Comparison of ENCODE assay signal across 10 cellular contexts in the genomic region with DNA sequence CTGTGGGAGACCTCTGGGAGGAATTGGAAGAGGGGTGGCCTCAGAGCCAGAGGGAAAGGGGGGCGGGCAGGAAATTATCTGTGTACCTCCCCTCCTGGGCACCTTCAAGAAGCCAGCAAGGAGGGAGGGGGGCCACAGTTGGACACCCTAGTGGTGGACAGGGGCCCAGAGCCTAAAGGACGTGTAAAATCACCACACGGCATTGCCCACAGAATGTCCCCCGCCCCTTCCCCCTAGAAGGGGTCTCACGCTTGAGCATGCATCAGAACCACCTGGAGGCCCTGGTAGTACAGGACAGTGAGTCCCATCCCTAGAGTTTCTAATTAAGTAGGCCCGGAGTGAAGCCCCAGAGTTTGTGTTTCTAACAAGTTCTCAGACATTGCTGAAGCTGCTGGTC. TPM values are rescaled to one million over a fixed set of nuclear protein-coding genes. Genes with fewer than 3 reads are reported as not detected.
DNase-seq lines count a peak whose midpoint lies in the region; FAIRE-seq and TF ChIP-seq lines count a peak whose summit lies in the region.
"Had no signal": no experiment of that assay in that cellular context is flagged by ENCODE, and none has a peak within 500 bp of the region (broad histone marks: within the 10 kb centered on the region; RNA-seq: fewer than 3 reads in every experiment).

No MANE protein-coding gene starts in this region.

- H2AFZ ChIP-seq in endothelial cell of umbilical vein (ENCODE audit: low read depth, low read length) (peak overlapping the region; percentile 29), neural progenitor cell (replicated peaks) (no peak overlapping the region)

- TF ChIP-seq CTCF in Peyer's patch (IDR thresholded peaks at IDR 0.05) (no peak), endothelial cell of umbilical vein (IDR thresholded peaks at IDR 0.05; ENCODE audit: extremely low read depth in 1 of 2, insufficient read depth in 1 of 2, low read depth in 1 of 2, low read length in 2 of 2) (no peak), neural progenitor cell (IDR thresholded peaks at IDR 0.05) (no peak), tibial artery (IDR thresholded peaks at IDR 0.05) (no peak)

- DNase-seq in Peyer's patch (no peak), endothelial cell of umbilical vein (ENCODE audit: low read depth, low spot score) (no peak), neural progenitor cell (ENCODE audit: low spot score) (no peak), tibial artery (no peak), COLO829 (ENCODE audit: low spot score) (no peak), NCI-H69 (lab: John Stamatoyannopoulos, UW) (no peak), amygdala (lab: John Stamatoyannopoulos, UW) (no peak)

- H3F3A ChIP-seq in neural progenitor cell (ENCODE audit: low read depth): peaks cover 5% of the 10 kb centered on the region

- peak overlapping the region; percentile 31 for H3K4me3 Mint-ChIP-seq in neural progenitor cell
- H3K4me3 Mint-ChIP-seq: activated CD8-positive, alpha-beta memory T cell treated with anti-CD3 and anti-CD28 coated beads, Interleukin-2, amount 10 ng/mL, durations not matched to agents 7 days and 5 days had no signal

- peaks cover 0 to 5% (median 0%) of the 10 kb centered on the region in 3 donors for H3K36me3 ChIP-seq in Peyer's patch
- no peaks in the 10 kb centered on the region for H3K36me3 ChIP-seq in endothelial cell of umbilical vein (ENCODE audit: control insufficient read depth in 2 of 2, extremely low read depth in 1 of 2, insufficient read depth in 2 of 2, low read length in 2 of 2)
- no peaks in the 10 kb centered on the region for H3K36me3 ChIP-seq in neural progenitor cell
- no peaks in the 10 kb centered on the region for H3K36me3 ChIP-seq in tibial artery

- intact Hi-C loops in endothelial cell of umbilical vein (cut with micrococcal nuclease) (loop anchor here (1.0 to 10.0 kb wide), 4 partner anchors 25 to 438 kb away; partner anchors contain the start of genes ASB8 and TMEM106C), tibial artery (cut with DNase I; ENCODE audit: low total_unique reads) (loop anchor here (5.0 kb wide), 3 partner anchors 35 to 120 kb away; partner anchors contain the start of gene SLC48A1)

- H3K4me1 Mint-ChIP-seq in neural progenitor cell: peaks cover 18% of the 10 kb centered on the region

- no peaks in the 10 kb centered on the region for H3K9me3 ChIP-seq in Peyer's patch
- no peaks in the 10 kb centered on the region for H3K9me3 ChIP-seq in endothelial cell of umbilical vein (replicated peaks; ENCODE audit: control insufficient read depth, insufficient read depth, low read length)
- no peaks in the 10 kb centered on the region for H3K9me3 ChIP-seq in neural progenitor cell (ENCODE audit: low read depth)
- H3K9me3 ChIP-seq in tibial artery: no peaks in the 10 kb centered on the region

- H3K27me3 Mint-ChIP-seq in neural progenitor cell (ENCODE audit: insufficient read depth, low read depth): no peaks in the 10 kb centered on the region
- H3K27me3 Mint-ChIP-seq: activated CD8-positive, alpha-beta memory T cell treated with anti-CD3 and anti-CD28 coated beads, Interleukin-2, amount 10 ng/mL, durations not matched to agents 7 days and 5 days had no signal

- H3K9ac ChIP-seq in endothelial cell of umbilical vein (replicated peaks; ENCODE audit: extremely low read depth, insufficient read depth, low read length): no peak overlapping the region
- no peak overlapping the region for H3K9ac ChIP-seq in neural progenitor cell

- H3K27ac ChIP-seq in Peyer's patch (peak overlapping the region; percentile 9 to 86 (median 50)), endothelial cell of umbilical vein (ENCODE audit: insufficient read depth, low read depth, low read length) (no peak overlapping the region), neural progenitor cell (no peak overlapping the region), tibial artery (peak overlapping the region; percentile 79 to 93)

- H3K9me1 ChIP-seq in endothelial cell of umbilical vein (replicated peaks; ENCODE audit: control insufficient read depth, extremely low read depth, insufficient read depth, low read length): no peaks in the 10 kb centered on the region

- H4K20me1 ChIP-seq in endothelial cell of umbilical vein (replicated peaks; ENCODE audit: control insufficient read depth, extremely low read depth, insufficient read depth, low read length) (no peaks in the 10 kb centered on the region), neural progenitor cell (ENCODE audit: low read depth) (no peaks in the 10 kb centered on the region)

- no peak overlapping the region for H3K27ac Mint-ChIP-seq in neural progenitor cell

- TF ChIP-seq POLR2A in Peyer's patch (IDR thresholded peaks at IDR 0.05): no peak
- TF ChIP-seq POLR2A in endothelial cell of umbilical vein (IDR thresholded peaks at IDR 0.05; ENCODE audit: low read depth, low read length): no peak

- BruUV-seq in endothelial cell of umbilical vein (replicated peaks; lab: Mats Ljungman, UMichigan): no TSS peak

- H3K27me3 ChIP-seq in Peyer's patch (no peaks in the 10 kb centered on the region), endothelial cell of umbilical vein (ENCODE audit: control insufficient read depth in 2 of 2, insufficient read depth in 2 of 2, low read length in 2 of 2) (no peaks in the 10 kb centered on the region), neural progenitor cell (peaks cover 6% of the 10 kb centered on the region), tibial artery (no peaks in the 10 kb centered on the region)

- dilution Hi-C loops in endothelial cell of umbilical vein (cut with MboI; ENCODE audit: extremely low pct_ligation_motif_present, low sequenced_read_pairs): no loop called here

- no peak overlapping the region for H3K4me2 ChIP-seq in endothelial cell of umbilical vein (ENCODE audit: insufficient read depth, low read length)
- H3K4me2 ChIP-seq in neural progenitor cell: no peak overlapping the region

- H3K4me1 ChIP-seq in Peyer's patch: peaks cover 0 to 28% (median 2%) of the 10 kb centered on the region in 4 donors
- H3K4me1 ChIP-seq in endothelial cell of umbilical vein (ENCODE audit: control insufficient read depth, extremely low read depth, insufficient read depth, low read length): peaks cover 7% of the 10 kb centered on the region
- peaks cover 4% of the 10 kb centered on the region for H3K4me1 ChIP-seq in neural progenitor cell
- H3K4me1 ChIP-seq in tibial artery: peaks cover 5 to 39% (median 33%) of the 10 kb centered on the region in 4 donors

- H3K4me3 ChIP-seq in Peyer's patch: no peak overlapping the region
- no peak overlapping the region for H3K4me3 ChIP-seq in endothelial cell of umbilical vein (replicated peaks in 1 of 3; ENCODE audit: insufficient read depth in 1 of 3, low read depth in 1 of 3, low read length in 3 of 3)
- no peak overlapping the region for H3K4me3 ChIP-seq in neural progenitor cell
- no peak overlapping the region for H3K4me3 ChIP-seq in tibial artery

- POLR2A ChIA-PET in endothelial cell of umbilical vein (lab: Charles Lee): no interaction called here

- CTCF ChIA-PET in endothelial cell of umbilical vein (lab: Charles Lee): interaction anchor here (0.6 to 11.5 kb wide), 13 partner anchors 10 to 232 kb away, joined by 3 to 172 read pairs (median 6); partner anchors contain the start of genes RAPGEF3 and SLC48A1

- H3K79me2 ChIP-seq in endothelial cell of umbilical vein (ENCODE audit: control insufficient read depth, insufficient read depth, low read length) (no peaks in the 10 kb centered on the region), neural progenitor cell (ENCODE audit: low read depth) (no peaks in the 10 kb centered on the region)

- H3K9me3 Mint-ChIP-seq in neural progenitor cell: no peaks in the 10 kb centered on the region
- H3K9me3 Mint-ChIP-seq: activated naive CD4-positive, alpha-beta T cell treated with anti-CD3 and anti-CD28 coated beads, Interleukin-2, amount 50 U/mL, for 72 hours had no signal

- no peak for FAIRE-seq in endothelial cell of umbilical vein (lab: Jason Lieb, UNC)
- FAIRE-seq: frontal cortex had no signal

- no peaks in the 10 kb centered on the region for H3K36me3 Mint-ChIP-seq in neural progenitor cell

RNA-seq across cellular contexts. Expression of gene ENDOU, which starts 8.2 kb away (rescaled TPM):
- total RNA-seq in Peyer's patch: not detected
- total RNA-seq in endothelial cell of umbilical vein: not detected in 2 replicates
- polyA plus RNA-seq in endothelial cell of umbilical vein: not detected in 2 replicates
- 0.04 TPM in 1 of 2 replicates, not detected in the other for polyA plus RNA-seq in endothelial cell of umbilical vein (2011; cell fraction: cytosol; rRNA removed)
- 0.32 and 0.48 TPM in 2 replicates for polyA plus RNA-seq in endothelial cell of umbilical vein (2011; cell fraction: nucleus; rRNA removed)
- polyA plus RNA-seq in endothelial cell of umbilical vein (2012): 0.07 TPM in 1 of 2 replicates, not detected in the other
- polyA minus RNA-seq in endothelial cell of umbilical vein: not detected in 2 replicates
- polyA minus RNA-seq in endothelial cell of umbilical vein (2011; cell fraction: cytosol; rRNA and poly(A)+ RNA removed): not detected
- polyA minus RNA-seq in endothelial cell of umbilical vein (2011; cell fraction: nucleus; rRNA and poly(A)+ RNA removed): not detected in 2 replicates
- not detected in 2 replicates for total RNA-seq in neural progenitor cell (ENCODE audit: low replicate concordance)
- total RNA-seq: activated CD8-positive, alpha-beta memory T cell treated with anti-CD3 and anti-CD28 coated beads, Interleukin-2, amount 10 ng/mL, durations not matched to agents 7 days and 5 days; activated naive CD4-positive, alpha-beta T cell treated with anti-CD3 and anti-CD28 coated beads, Interleukin-2, amount 50 U/mL, for 72 hours; frontal cortex had no signal

RNA-seq across cellular contexts. Expression of gene RPAP3, which starts 11.2 kb away (rescaled TPM):
- total RNA-seq in Peyer's patch (10 to 100 TPM in 3 of 4 donors, 1 to 10 TPM in 1; 5.4 to 33.8 (median 13.3) TPM), endothelial cell of umbilical vein (29.8 and 32.5 TPM in 2 replicates), neural progenitor cell (ENCODE audit: low replicate concordance) (42.7 and 61.9 TPM in 2 replicates)
- polyA plus RNA-seq in endothelial cell of umbilical vein: 2.0 and 3.9 TPM in 2 replicates
- polyA plus RNA-seq in endothelial cell of umbilical vein (2011; cell fraction: cytosol; rRNA removed): 10.4 and 11.0 TPM in 2 replicates
- 9.6 and 14.9 TPM in 2 replicates for polyA plus RNA-seq in endothelial cell of umbilical vein (2011; cell fraction: nucleus; rRNA removed)
- 21.7 and 31.8 TPM in 2 replicates for polyA plus RNA-seq in endothelial cell of umbilical vein (2012)
- polyA minus RNA-seq in endothelial cell of umbilical vein: 2.0 and 4.5 TPM in 2 replicates
- polyA minus RNA-seq in endothelial cell of umbilical vein (2011; cell fraction: cytosol; rRNA and poly(A)+ RNA removed): 12.3 TPM
- 10.7 and 12.8 TPM in 2 replicates for polyA minus RNA-seq in endothelial cell of umbilical vein (2011; cell fraction: nucleus; rRNA and poly(A)+ RNA removed)

RNA-seq across cellular contexts. Expression of gene RAPGEF3, which starts 41.6 kb away (rescaled TPM):
- total RNA-seq in Peyer's patch (10 to 100 TPM in 3 of 4 donors, 1 to 10 TPM in 1; 4.9 to 33.0 (median 16.9) TPM), endothelial cell of umbilical vein (53.6 and 55.1 TPM in 2 replicates), neural progenitor cell (ENCODE audit: low replicate concordance) (0.58 and 1.2 TPM in 2 replicates)
- polyA plus RNA-seq in endothelial cell of umbilical vein: 30.8 and 34.5 TPM in 2 replicates
- 14.4 and 18.3 TPM in 2 replicates for polyA plus RNA-seq in endothelial cell of umbilical vein (2011; cell fraction: cytosol; rRNA removed)
- polyA plus RNA-seq in endothelial cell of umbilical vein (2011; cell fraction: nucleus; rRNA removed): 171 and 207 TPM in 2 replicates
- polyA plus RNA-seq in endothelial cell of umbilical vein (2012): 29.7 and 38.7 TPM in 2 replicates
- polyA minus RNA-seq in endothelial cell of umbilical vein: 34.0 and 42.1 TPM in 2 replicates
- polyA minus RNA-seq in endothelial cell of umbilical vein (2011; cell fraction: cytosol; rRNA and poly(A)+ RNA removed): 3.3 TPM
- polyA minus RNA-seq in endothelial cell of umbilical vein (2011; cell fraction: nucleus; rRNA and poly(A)+ RNA removed): 57.3 and 65.6 TPM in 2 replicates

RNA-seq across cellular contexts. Expression of gene SLC48A1, which starts 56.0 kb away (rescaled TPM):
- 10 to 100 TPM; 14.9 to 21.5 (median 15.9) TPM for total RNA-seq in Peyer's patch
- total RNA-seq in endothelial cell of umbilical vein: 17.9 and 20.3 TPM in 2 replicates
- polyA plus RNA-seq in endothelial cell of umbilical vein: 17.3 and 19.8 TPM in 2 replicates
- 13.0 and 14.1 TPM in 2 replicates for polyA plus RNA-seq in endothelial cell of umbilical vein (2011; cell fraction: cytosol; rRNA removed)
- polyA plus RNA-seq in endothelial cell of umbilical vein (2011; cell fraction: nucleus; rRNA removed): 21.7 and 24.5 TPM in 2 replicates
- polyA plus RNA-seq in endothelial cell of umbilical vein (2012): 14.7 and 19.3 TPM in 2 replicates
- 14.9 and 20.7 TPM in 2 replicates for polyA minus RNA-seq in endothelial cell of umbilical vein
- 18.2 TPM for polyA minus RNA-seq in endothelial cell of umbilical vein (2011; cell fraction: cytosol; rRNA and poly(A)+ RNA removed)
- polyA minus RNA-seq in endothelial cell of umbilical vein (2011; cell fraction: nucleus; rRNA and poly(A)+ RNA removed): 7.0 and 7.5 TPM in 2 replicates
- 8.3 and 16.7 TPM in 2 replicates for total RNA-seq in neural progenitor cell (ENCODE audit: low replicate concordance)

Comparison
In these comparisons a context has a peak if more than half of its experiments do, and no peak if none do; other contexts are left out.
1. H3K27ac ChIP-seq: peak in Peyer's patch (4 of 4) and tibial artery (2 of 2); none in endothelial cell of umbilical vein (single experiment) and neural progenitor cell (single experiment).